8 cellular contexts compared by ENCODE assay signal in the genomic region with DNA sequence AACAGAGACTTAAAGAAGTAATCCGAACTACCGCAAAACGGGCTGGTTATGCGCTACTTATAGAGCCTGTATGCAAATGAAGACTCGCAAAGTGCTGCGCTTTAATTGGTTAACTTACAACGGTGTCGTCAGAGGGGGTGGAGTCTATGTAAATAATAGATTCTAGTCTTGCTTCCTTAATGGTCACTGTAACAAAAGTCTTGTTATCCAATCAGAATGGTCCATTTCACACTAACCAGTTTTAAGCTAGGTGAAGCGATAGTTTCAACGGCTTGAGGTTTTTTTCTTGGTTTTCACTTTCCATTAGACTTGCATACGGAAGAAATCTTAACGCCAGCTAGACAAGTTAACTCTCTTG.
DNase-seq lines count a peak whose midpoint lies in the region; ATAC-seq and TF ChIP-seq lines count a peak whose summit lies in the region.
"Not testable (repeated sequence)": the region's sequence is repeated elsewhere in the genome, so short reads cannot be mapped to it uniquely, and the experiment has no call there.

No MANE protein-coding gene starts in this region.

- CTCF ChIA-PET in AG04450 (lab: Charles Lee); T-cell (lab: Charles Lee): not testable (repeated sequence)

- not testable (repeated sequence) for H3K9me3 ChIP-seq in AG04450 (ENCODE audit: control insufficient read depth, insufficient read depth, low read length); right cardiac atrium (ENCODE audit: control insufficient read depth, low read length)

- H3K9me3 Mint-ChIP-seq in T-cell; naive thymus-derived CD8-positive, alpha-beta T cell; stimulated activated naive CD8-positive, alpha-beta T cell treated with anti-CD3 and anti-CD28 coated beads, Interleukin-15, amount 100 ng/mL, for 72 hours: not testable (repeated sequence)

- WGBS in right cardiac atrium = 0% methylated on average over 7 of the region's 12 CpGs

- H3K27me3 Mint-ChIP-seq in T-cell; naive thymus-derived CD8-positive, alpha-beta T cell; stimulated activated naive CD8-positive, alpha-beta T cell treated with anti-CD3 and anti-CD28 coated beads, Interleukin-15, amount 100 ng/mL, for 72 hours: not testable (repeated sequence)

- POLR2A ChIA-PET in AG04450 (lab: Yijun Ruan, JAX); T-cell (lab: Charles Lee); naive thymus-derived CD8-positive, alpha-beta T cell (lab: Charles Lee): not testable (repeated sequence)

- H3K4me1 Mint-ChIP-seq in T-cell; naive thymus-derived CD8-positive, alpha-beta T cell; stimulated activated naive CD8-positive, alpha-beta T cell treated with anti-CD3 and anti-CD28 coated beads, Interleukin-15, amount 100 ng/mL, for 72 hours: not testable (repeated sequence)

- not testable (repeated sequence) for H3K36me3 Mint-ChIP-seq in T-cell; naive thymus-derived CD8-positive, alpha-beta T cell

- H3K4me3 Mint-ChIP-seq in T-cell = peak overlapping the region in 1 of 3 donors; percentile 21
- H3K4me3 Mint-ChIP-seq in naive thymus-derived CD8-positive, alpha-beta T cell = peak overlapping the region in 3 of 10 donors; percentile 29 to 33 (median 30)
- not testable (repeated sequence) for H3K4me3 Mint-ChIP-seq in stimulated activated naive CD8-positive, alpha-beta T cell treated with anti-CD3 and anti-CD28 coated beads, Interleukin-15, amount 100 ng/mL, for 72 hours

- peak; percentile 68 to 86 (median 78) for ATAC-seq in T-cell (replicated peaks in 1 of 4)
- ATAC-seq in right cardiac atrium = peak; percentile 98
- peak; percentile 81 to 82 for ATAC-seq in naive thymus-derived CD8-positive, alpha-beta T cell
- ATAC-seq in stimulated activated naive CD8-positive, alpha-beta T cell treated with anti-CD3 and anti-CD28 coated beads, Interleukin-15, amount 100 ng/mL, for 72 hours = peak; percentile 55

- TF ChIP-seq CTCF in AG04450 (IDR thresholded peaks at IDR 0.05; ENCODE audit: low read depth, low read length); HFF-Myc (IDR thresholded peaks at IDR 0.05; ENCODE audit: low read depth, low read length, missing control alignments); astrocyte of the spinal cord (IDR thresholded peaks at IDR 0.05; ENCODE audit: low read depth, low read length); epithelial cell of proximal tubule (conservative IDR thresholded peaks at IDR 0.05; ENCODE audit: low read depth, low read length): not testable (repeated sequence)

- H3K4me3 ChIP-seq in AG04450 (ENCODE audit: low read depth, low read length) = peak overlapping the region; percentile 59
- peak overlapping the region; percentile 32 for H3K4me3 ChIP-seq in HFF-Myc (replicated peaks; ENCODE audit: low read depth, low read length)
- H3K4me3 ChIP-seq in astrocyte of the spinal cord (ENCODE audit: low read depth, low read length) = peak overlapping the region; percentile 46
- H3K4me3 ChIP-seq in epithelial cell of proximal tubule (ENCODE audit: low read depth, low read length) = peak overlapping the region; percentile 53
- H3K4me3 ChIP-seq in right cardiac atrium (ENCODE audit: low read length) = not testable (repeated sequence)

- H3K27ac Mint-ChIP-seq in T-cell; naive thymus-derived CD8-positive, alpha-beta T cell; stimulated activated naive CD8-positive, alpha-beta T cell treated with anti-CD3 and anti-CD28 coated beads, Interleukin-15, amount 100 ng/mL, for 72 hours: not testable (repeated sequence)

- not testable (repeated sequence) for H3K4me1 ChIP-seq in right cardiac atrium (ENCODE audit: control insufficient read depth, insufficient read depth, low read length)

- intact Hi-C loops in right cardiac atrium (cut with DNase I) = not testable (repeated sequence)

- DNase-seq in AG04450 (ENCODE audit: low read depth, low spot score); HFF-Myc (ENCODE audit: extremely low read depth, low read depth); T-cell; astrocyte of the spinal cord (ENCODE audit: low read depth, low spot score); epithelial cell of proximal tubule (ENCODE audit: low read depth); right cardiac atrium; naive thymus-derived CD8-positive, alpha-beta T cell; stimulated activated naive CD8-positive, alpha-beta T cell treated with anti-CD3 and anti-CD28 coated beads, Interleukin-15, amount 100 ng/mL, for 72 hours: not testable (repeated sequence)

- in situ Hi-C loops in astrocyte of the spinal cord (cut with HindIII; ENCODE audit: low sequenced_read_pairs) = not testable (repeated sequence)

- H3K27ac ChIP-seq in AG04450 (ENCODE audit: low read depth, low read length) = peak overlapping the region; percentile 47
- not testable (repeated sequence) for H3K27ac ChIP-seq in right cardiac atrium (ENCODE audit: low read length)

- H3K27me3 ChIP-seq in AG04450 (ENCODE audit: control insufficient read depth, insufficient read depth, low read length); right cardiac atrium (ENCODE audit: control insufficient read depth, insufficient read depth): not testable (repeated sequence)
